Comparison of ENCODE assay signal across 8 cellular contexts in genomic region chr1:161738627-161739287, GRCh38. TPM values are rescaled to one million over a fixed set of nuclear protein-coding genes. Genes with fewer than 3 reads are reported as not detected.
DNase-seq lines count a peak whose midpoint lies in the region; ATAC-seq and TF ChIP-seq lines count a peak whose summit lies in the region.

No MANE protein-coding gene starts in this region.

- TF ChIP-seq CTCF in RWPE2 (IDR thresholded peaks at IDR 0.05; ENCODE audit: poor library complexity, severe bottlenecking): peak; percentile 83
- TF ChIP-seq CTCF in suprapubic skin (IDR thresholded peaks at IDR 0.05): peak in 1 of 2 donors; percentile 7

- peak overlapping the region; percentile 78 for H3K27ac Mint-ChIP-seq in activated naive CD8-positive, alpha-beta T cell treated with anti-CD3 and anti-CD28 coated beads, Interleukin-2, amount 10 ng/mL, durations not matched to agents 7 days and 5 days

- DNase-seq in GF-D8 (lab: John Stamatoyannopoulos, UW): peak; percentile 84
- DNase-seq in HT-29 (ENCODE audit: low spot score): peak; percentile 57
- DNase-seq in RWPE2 (ENCODE audit: low spot score): no peak
- peak; percentile 72 for DNase-seq in activated naive CD8-positive, alpha-beta T cell treated with anti-CD3 and anti-CD28 coated beads, Interleukin-2, amount 10 ng/mL, durations not matched to agents 7 days and 5 days
- peak; percentile 30 for DNase-seq in hepatic stellate cell (ENCODE audit: low spot score)
- peak; percentile 49 for DNase-seq in stimulated activated CD8-positive, alpha-beta memory T cell treated with anti-CD3 and anti-CD28 coated beads, Interleukin-4, amount 100 ng/mL, for 24 hours (ENCODE audit: low read depth)
- no peak for DNase-seq in suprapubic skin (ENCODE audit: low spot score in 2 of 2)

- H3K4me3 ChIP-seq in RWPE2 (ENCODE audit: severe bottlenecking) (no peak overlapping the region), suprapubic skin (no peak overlapping the region)

- H3K36me3 Mint-ChIP-seq in activated naive CD8-positive, alpha-beta T cell treated with anti-CD3 and anti-CD28 coated beads, Interleukin-2, amount 10 ng/mL, durations not matched to agents 7 days and 5 days: no peaks in the 10 kb centered on the region

- peaks cover 42% of the 10 kb centered on the region for H3K4me1 Mint-ChIP-seq in activated naive CD8-positive, alpha-beta T cell treated with anti-CD3 and anti-CD28 coated beads, Interleukin-2, amount 10 ng/mL, durations not matched to agents 7 days and 5 days

- TF ChIP-seq POLR2A in suprapubic skin (IDR thresholded peaks at IDR 0.05): no peak

- H3K27me3 ChIP-seq in RWPE2 (ENCODE audit: insufficient read depth, poor library complexity, severe bottlenecking) (no peaks in the 10 kb centered on the region), suprapubic skin (no peaks in the 10 kb centered on the region)

- H3K4me3 Mint-ChIP-seq in activated naive CD8-positive, alpha-beta T cell treated with anti-CD3 and anti-CD28 coated beads, Interleukin-2, amount 10 ng/mL, durations not matched to agents 7 days and 5 days: peak overlapping the region; percentile 54

- no peak for TF ChIP-seq EP300 in suprapubic skin (IDR thresholded peaks at IDR 0.05)

- H3K27me3 Mint-ChIP-seq in activated naive CD8-positive, alpha-beta T cell treated with anti-CD3 and anti-CD28 coated beads, Interleukin-2, amount 10 ng/mL, durations not matched to agents 7 days and 5 days: no peaks in the 10 kb centered on the region

- H3K36me3 ChIP-seq in RWPE2 (ENCODE audit: low read depth) (no peaks in the 10 kb centered on the region), suprapubic skin (no peaks in the 10 kb centered on the region)

- H3K4me1 ChIP-seq in RWPE2 (ENCODE audit: insufficient read depth, poor library complexity, severe bottlenecking) (peaks cover 30% of the 10 kb centered on the region), suprapubic skin (peaks cover 4% of the 10 kb centered on the region)

- H3K9me3 Mint-ChIP-seq in activated naive CD8-positive, alpha-beta T cell treated with anti-CD3 and anti-CD28 coated beads, Interleukin-2, amount 10 ng/mL, durations not matched to agents 7 days and 5 days: no peaks in the 10 kb centered on the region

- H3K27ac ChIP-seq in RWPE2 (ENCODE audit: poor library complexity, severe bottlenecking) (no peak overlapping the region), suprapubic skin (no peak overlapping the region)

- POLR2A ChIA-PET in activated naive CD8-positive, alpha-beta T cell treated with anti-CD3 and anti-CD28 coated beads, Interleukin-2, amount 10 ng/mL, durations not matched to agents 7 days and 5 days (lab: Charles Lee): interaction anchor here (0.6 to 6.3 kb wide), 4 partner anchors 10 to 215 kb away, joined by 3 to 55 read pairs (median 6); partner anchors contain the start of gene DUSP12

- ATAC-seq in GM21515 (IDR thresholded peaks at IDR 0.05; ENCODE audit: unreplicated experiment) (peak; percentile 50), RWPE2 (ENCODE audit: low read depth) (peak; percentile 70)
- ATAC-seq in activated naive CD8-positive, alpha-beta T cell treated with anti-CD3 and anti-CD28 coated beads, Interleukin-2, amount 10 ng/mL, durations not matched to agents 7 days and 5 days (ENCODE audit: low read depth): peak; percentile 88

- 70% methylated on average over 4 of the region's 4 CpGs for WGBS in suprapubic skin

- no peaks in the 10 kb centered on the region for H3K9me3 ChIP-seq in RWPE2 (ENCODE audit: severe bottlenecking)
- no peaks in the 10 kb centered on the region for H3K9me3 ChIP-seq in suprapubic skin

RNA-seq across cellular contexts. Expression of gene DUSP12, which starts 10.8 kb away (rescaled TPM):
- 48.9 and 52.2 TPM in 2 replicates for total RNA-seq in HT-29 (2014; rRNA removed; shearing (Covaris generic))
- total RNA-seq in activated naive CD8-positive, alpha-beta T cell treated with anti-CD3 and anti-CD28 coated beads, Interleukin-2, amount 10 ng/mL, durations not matched to agents 7 days and 5 days: 10 to 100 TPM; 28.7 to 32.2 TPM
- total RNA-seq in suprapubic skin: 10 to 100 TPM; 10.9 to 12.7 (median 11.9) TPM

RNA-seq across cellular contexts. Expression of gene FCRLB, which starts 17.4 kb away (rescaled TPM):
- total RNA-seq in HT-29 (2014; rRNA removed; shearing (Covaris generic)): 1.4 and 3.4 TPM in 2 replicates
- total RNA-seq in activated naive CD8-positive, alpha-beta T cell treated with anti-CD3 and anti-CD28 coated beads, Interleukin-2, amount 10 ng/mL, durations not matched to agents 7 days and 5 days: under 1 TPM; 0.74 to 0.97 TPM
- total RNA-seq in suprapubic skin: 1 to 10 TPM in 1 of 4 donors, under 1 TPM in 2, not detected in 1; 0.72 to 1.4 (median 0.81) TPM

RNA-seq across cellular contexts. Expression of gene ATF6, which starts 27.4 kb away (rescaled TPM):
- total RNA-seq in HT-29 (2014; rRNA removed; shearing (Covaris generic)): 6.2 and 7.3 TPM in 2 replicates
- total RNA-seq in activated naive CD8-positive, alpha-beta T cell treated with anti-CD3 and anti-CD28 coated beads, Interleukin-2, amount 10 ng/mL, durations not matched to agents 7 days and 5 days: 10 to 100 TPM; 18.5 to 20.0 TPM
- 10 to 100 TPM; 28.0 to 32.4 (median 29.7) TPM for total RNA-seq in suprapubic skin

RNA-seq across cellular contexts. Expression of gene FCRLA, which starts 31.7 kb away (rescaled TPM):
- not detected in 2 replicates for total RNA-seq in HT-29 (2014; rRNA removed; shearing (Covaris generic))
- total RNA-seq in activated naive CD8-positive, alpha-beta T cell treated with anti-CD3 and anti-CD28 coated beads, Interleukin-2, amount 10 ng/mL, durations not matched to agents 7 days and 5 days: under 1 TPM; 0.17 to 0.51 TPM
- 1 to 10 TPM in 3 of 4 donors, not detected in 1; 1.0 to 6.6 (median 1.6) TPM for total RNA-seq in suprapubic skin

Comparison
In these comparisons a context has a peak if more than half of its experiments do, and no peak if none do; other contexts are left out.
1. DNase-seq: peak in GF-D8 (single experiment), HT-29 (single experiment), activated naive CD8-positive, alpha-beta T cell treated with anti-CD3 and anti-CD28 coated beads, Interleukin-2, amount 10 ng/mL, durations not matched to agents 7 days and 5 days (single experiment), hepatic stellate cell (single experiment) and stimulated activated CD8-positive, alpha-beta memory T cell treated with anti-CD3 and anti-CD28 coated beads, Interleukin-4, amount 100 ng/mL, for 24 hours (single experiment); none in RWPE2 (single experiment) and suprapubic skin (0 of 2).
2. Peak in every context shown above with its lines, with median percentiles within 50 percentile points of each other: ATAC-seq.